ENCODE assay signal across 8 cellular contexts in the genomic region with DNA sequence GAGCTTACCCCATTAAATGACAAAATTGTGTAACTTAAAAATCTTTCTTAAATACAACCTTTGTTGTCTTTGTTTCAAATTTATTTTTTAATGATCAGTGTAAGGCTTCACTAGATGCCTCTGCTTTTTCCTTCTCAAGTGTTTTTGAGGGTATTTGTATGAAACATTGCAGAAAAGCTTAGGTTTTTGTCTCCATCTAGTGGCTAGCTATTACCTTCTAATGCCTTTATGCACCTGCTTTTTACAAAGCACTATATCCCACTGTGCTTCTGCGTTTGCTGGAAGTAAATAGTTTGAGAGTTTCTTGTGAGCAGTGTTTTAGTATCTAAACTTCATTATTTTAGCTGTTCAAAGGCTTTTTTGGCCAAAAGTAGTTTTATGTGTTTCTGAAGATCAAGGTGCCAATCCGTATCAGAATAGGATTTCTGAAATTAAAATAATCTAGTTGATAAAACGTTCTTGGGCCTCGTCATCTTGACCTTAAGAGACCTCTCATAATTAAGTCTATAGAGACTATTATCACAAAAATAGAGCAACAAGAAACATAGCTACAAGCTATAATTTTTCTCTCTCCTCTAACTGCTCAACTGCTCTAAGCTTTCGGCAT. TPM values are rescaled to one million over a fixed set of nuclear protein-coding genes. Genes with fewer than 3 reads are reported as not detected.
DNase-seq lines count a peak whose midpoint lies in the region; ATAC-seq and TF ChIP-seq lines count a peak whose summit lies in the region.

No MANE protein-coding gene starts in this region.

- no peak overlapping the region for H2BK20ac ChIP-seq in H9 (ENCODE audit: low read depth, low read length, poor library complexity, severe bottlenecking)

- H3K23me2 ChIP-seq in H9 (ENCODE audit: insufficient read length, low read depth, low read length, poor library complexity, severe bottlenecking) = no peaks in the 10 kb centered on the region

- H3K4me3 Mint-ChIP-seq in H9 = no peak overlapping the region

- no peak overlapping the region for H3K4me2 ChIP-seq in H9 (ENCODE audit: insufficient read depth, insufficient read length, low read length)

- WGBS in H9 (ENCODE audit: extremely low coverage, insufficient read length, low lambda C conversion rate) = no CpG with 5 or more reads among the region's 5 CpGs
- 63% methylated on average over 5 of the region's 5 CpGs for WGBS in suprapubic skin

- no peaks in the 10 kb centered on the region for H4K20me1 ChIP-seq in H9 (ENCODE audit: control insufficient read depth, insufficient read depth, insufficient read length)

- no peak overlapping the region for H2BK120ac ChIP-seq in H9 (ENCODE audit: low read depth, low read length, poor library complexity, severe bottlenecking)

- H4K8ac ChIP-seq in H9 (replicated peaks; ENCODE audit: insufficient read length, low read depth, low read length) = no peak overlapping the region

- TF ChIP-seq CTCF in H9 (conservative IDR thresholded peaks at IDR 0.05) = peak; percentile 82
- peak; percentile 37 to 39 for TF ChIP-seq CTCF in suprapubic skin (IDR thresholded peaks at IDR 0.05)

- H3K9me3 ChIP-seq in H9 (ENCODE audit: control insufficient read depth, low read depth, low read length) = no peaks in the 10 kb centered on the region
- H3K9me3 ChIP-seq in suprapubic skin = no peaks in the 10 kb centered on the region

- H3K4ac ChIP-seq in H9 (ENCODE audit: low read depth, low read length) = no peak overlapping the region

- no peak overlapping the region for H2AFZ ChIP-seq in H9 (ENCODE audit: low read length)

- H3K79me2 ChIP-seq in H9 (ENCODE audit: insufficient read depth, low read length) = no peaks in the 10 kb centered on the region

- DNase-seq in CMK (ENCODE audit: low read depth) (peak; percentile 7), H9 (no peak), NCI-H2196 treated with DMSO at 0.1 percent for 48 hours (lab: John Stamatoyannopoulos, UW; ENCODE audit: unreplicated experiment) (peak; percentile 37), astrocyte of the hippocampus (ENCODE audit: low read depth, low spot score) (peak; percentile 74), iPS-NIHi11 (ENCODE audit: low spot score) (peak; percentile 55), suprapubic skin (ENCODE audit: low spot score in 2 of 2) (no peak)
- DNase-seq in stimulated activated CD4-positive, alpha-beta T cell treated with anti-CD3 and anti-CD28 coated beads, Interleukin-15, amount 100 ng/mL, for 24 hours = no peak

- H3K9ac ChIP-seq in H9 (ENCODE audit: extremely low read depth, insufficient read length, low read length) = no peak overlapping the region

- H3K36me3 Mint-ChIP-seq in H9 (ENCODE audit: insufficient read depth in 1 of 3, low read depth in 3 of 3) = peaks cover 23 to 36% (median 34%) of the 10 kb centered on the region in 3 experiments

- H4K5ac ChIP-seq in H9 (ENCODE audit: insufficient read length, low read depth, low read length) = no peak overlapping the region

- no peak overlapping the region for H2BK5ac ChIP-seq in H9 (ENCODE audit: insufficient read length, low read length)

- H3K27ac ChIP-seq in H9 (ENCODE audit: insufficient read length, low read depth, low read length) (no peak overlapping the region), suprapubic skin (no peak overlapping the region)

- no peak overlapping the region for H2BK15ac ChIP-seq in H9 (ENCODE audit: low read depth, low read length)

- no peak overlapping the region for H3K56ac ChIP-seq in H9 (ENCODE audit: insufficient read length, low read depth, low read length)

- H3K18ac ChIP-seq in H9 (ENCODE audit: insufficient read length, low read depth, low read length) = no peak overlapping the region

- H3K4me3 ChIP-seq in suprapubic skin = no peak overlapping the region

- H3K79me1 ChIP-seq in H9 (ENCODE audit: insufficient read depth, low read depth, low read length, poor library complexity, severe bottlenecking) = no peaks in the 10 kb centered on the region

- no peaks in the 10 kb centered on the region for H3K27me3 ChIP-seq in H9 (ENCODE audit: insufficient read depth, low read length)
- H3K27me3 ChIP-seq in suprapubic skin = no peaks in the 10 kb centered on the region

- H3T11ph ChIP-seq in H9 (ENCODE audit: low read length) = no peak overlapping the region

- TF ChIP-seq EP300 in suprapubic skin (IDR thresholded peaks at IDR 0.05) = no peak

- H4K91ac ChIP-seq in H9 (ENCODE audit: insufficient read length, low read depth, low read length) = no peak overlapping the region

- no peak overlapping the region for H3K27ac Mint-ChIP-seq in H9

- TF ChIP-seq POLR2A in suprapubic skin (IDR thresholded peaks at IDR 0.05) = no peak

- no peak overlapping the region for H2BK12ac ChIP-seq in H9 (ENCODE audit: insufficient read length, low read depth, low read length)

- H2AK5ac ChIP-seq in H9 (ENCODE audit: insufficient read length, low read length) = no peak overlapping the region

- H3K4me1 ChIP-seq in H9 (ENCODE audit: insufficient read depth, low read length) (peaks cover 8% of the 10 kb centered on the region), suprapubic skin (no peaks in the 10 kb centered on the region)

- H3K27me3 Mint-ChIP-seq in H9 (ENCODE audit: low read depth) = no peaks in the 10 kb centered on the region

- no peak for ATAC-seq in HG03045 (IDR thresholded peaks at IDR 0.05; ENCODE audit: unreplicated experiment)

- H3K36me3 ChIP-seq in suprapubic skin = peaks cover 43% of the 10 kb centered on the region

- 0 out of 5 replicates have a peak, but pooled peaks cover 0 to 2% of the 10 kb centered on the region in 2 experiments for H3K9me3 Mint-ChIP-seq in H9

- peaks cover 32% of the 10 kb centered on the region in 2 experiments for H3K4me1 Mint-ChIP-seq in H9

- no peak overlapping the region for H3K23ac ChIP-seq in H9 (ENCODE audit: insufficient read length, low read depth, low read length)

- H3K14ac ChIP-seq in H9 (ENCODE audit: insufficient read depth, low read length) = no peak overlapping the region

RNA-seq across cellular contexts. Expression of a gene that starts 47.0 kb away (rescaled TPM):
- 61.0 and 66.2 TPM in 2 replicates for total RNA-seq in H9 (2021)
- total RNA-seq in suprapubic skin = 10 to 100 TPM; 23.2 to 51.4 (median 29.9) TPM

RNA-seq across cellular contexts. Expression of a gene that starts 56.2 kb away (rescaled TPM):
- total RNA-seq in H9 (2021) (not detected in 2 replicates), suprapubic skin (1 to 10 TPM in 3 of 4 donors, under 1 TPM in 1; 0.72 to 4.7 (median 3.6) TPM)

Comparison
In these comparisons a context has a peak if more than half of its experiments do, and no peak if none do; other contexts are left out.
1. DNase-seq: peak in CMK (single experiment), NCI-H2196 treated with DMSO at 0.1 percent for 48 hours (single experiment), astrocyte of the hippocampus (single experiment) and iPS-NIHi11 (single experiment); none in H9 (single experiment), suprapubic skin (0 of 2) and stimulated activated CD4-positive, alpha-beta T cell treated with anti-CD3 and anti-CD28 coated beads, Interleukin-15, amount 100 ng/mL, for 24 hours (single experiment).